ENCODE assay signal across 1 cellular context in the genomic region with DNA sequence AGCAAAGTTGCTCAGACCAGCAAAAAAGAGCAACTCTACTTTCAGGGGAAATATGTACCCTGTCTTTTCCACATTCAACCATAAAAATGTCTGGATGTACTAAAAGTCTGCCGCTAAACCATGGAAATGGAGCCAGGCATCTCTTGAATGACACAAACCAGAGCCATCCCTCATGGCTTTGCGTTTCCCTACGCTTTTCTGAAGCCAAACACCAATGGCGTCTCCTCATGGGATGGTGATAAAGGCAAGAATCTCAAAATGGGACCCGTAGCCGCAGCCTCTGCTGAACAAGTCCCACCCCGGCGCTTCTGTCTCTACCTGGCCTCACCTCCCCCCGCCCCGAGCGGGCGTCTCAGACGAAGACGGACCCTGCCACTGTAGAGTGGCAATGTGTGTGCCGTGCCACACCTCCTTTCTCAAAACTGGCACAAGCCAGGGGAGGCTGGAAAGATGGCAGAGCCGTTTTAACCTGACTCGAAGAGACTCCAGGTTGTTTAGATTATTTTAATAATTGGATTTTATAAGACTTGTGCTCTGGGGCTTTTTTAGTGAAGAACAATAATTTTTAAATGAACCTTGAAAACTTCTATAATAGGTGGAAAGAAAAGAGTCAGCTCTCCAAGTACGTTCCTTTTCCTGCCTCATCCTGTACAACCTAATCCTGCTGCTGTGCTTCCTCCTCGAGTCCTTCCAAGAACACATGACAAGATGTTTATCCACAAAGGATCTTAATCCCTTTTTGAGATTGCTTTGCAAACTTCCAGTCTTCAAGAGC.
TF ChIP-seq lines count a peak whose summit lies in the region.

No MANE protein-coding gene starts in this region.

TF ChIP-seq in GM23338, 12 proteins besides CTCF, POLR2A, EP300 and RAD21 (continued from another document):
- TF ChIP-seq CREB1 (CRISPR knock-in tag; IDR thresholded peaks at IDR 0.05; ENCODE audit: low read depth) (no peak), EZH2 (IDR thresholded peaks at IDR 0.05; ENCODE audit: low read depth, unreplicated experiment) (no peak), JUNB (IDR thresholded peaks at IDR 0.05; ENCODE audit: unreplicated experiment) (no peak), ZNF114 (CRISPR knock-in tag; IDR thresholded peaks at IDR 0.05) (no peak), STAT1 (IDR thresholded peaks at IDR 0.05; ENCODE audit: unreplicated experiment) (no peak), EZH2phosphoT487 (IDR thresholded peaks at IDR 0.05; ENCODE audit: unreplicated experiment) (no peak), ZNF331 (CRISPR knock-in tag; IDR thresholded peaks at IDR 0.05; ENCODE audit: low read depth) (no peak), NANOG (IDR thresholded peaks at IDR 0.05; ENCODE audit: borderline replicate concordance) (no peak)
- TF ChIP-seq, protein P1, sequence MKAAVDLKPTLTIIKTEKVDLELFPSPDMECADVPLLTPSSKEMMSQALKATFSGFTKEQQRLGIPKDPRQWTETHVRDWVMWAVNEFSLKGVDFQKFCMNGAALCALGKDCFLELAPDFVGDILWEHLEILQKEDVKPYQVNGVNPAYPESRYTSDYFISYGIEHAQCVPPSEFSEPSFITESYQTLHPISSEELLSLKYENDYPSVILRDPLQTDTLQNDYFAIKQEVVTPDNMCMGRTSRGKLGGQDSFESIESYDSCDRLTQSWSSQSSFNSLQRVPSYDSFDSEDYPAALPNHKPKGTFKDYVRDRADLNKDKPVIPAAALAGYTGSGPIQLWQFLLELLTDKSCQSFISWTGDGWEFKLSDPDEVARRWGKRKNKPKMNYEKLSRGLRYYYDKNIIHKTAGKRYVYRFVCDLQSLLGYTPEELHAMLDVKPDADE (IDR thresholded peaks at IDR 0.05), result no peak
- TF ChIP-seq, protein P2, sequence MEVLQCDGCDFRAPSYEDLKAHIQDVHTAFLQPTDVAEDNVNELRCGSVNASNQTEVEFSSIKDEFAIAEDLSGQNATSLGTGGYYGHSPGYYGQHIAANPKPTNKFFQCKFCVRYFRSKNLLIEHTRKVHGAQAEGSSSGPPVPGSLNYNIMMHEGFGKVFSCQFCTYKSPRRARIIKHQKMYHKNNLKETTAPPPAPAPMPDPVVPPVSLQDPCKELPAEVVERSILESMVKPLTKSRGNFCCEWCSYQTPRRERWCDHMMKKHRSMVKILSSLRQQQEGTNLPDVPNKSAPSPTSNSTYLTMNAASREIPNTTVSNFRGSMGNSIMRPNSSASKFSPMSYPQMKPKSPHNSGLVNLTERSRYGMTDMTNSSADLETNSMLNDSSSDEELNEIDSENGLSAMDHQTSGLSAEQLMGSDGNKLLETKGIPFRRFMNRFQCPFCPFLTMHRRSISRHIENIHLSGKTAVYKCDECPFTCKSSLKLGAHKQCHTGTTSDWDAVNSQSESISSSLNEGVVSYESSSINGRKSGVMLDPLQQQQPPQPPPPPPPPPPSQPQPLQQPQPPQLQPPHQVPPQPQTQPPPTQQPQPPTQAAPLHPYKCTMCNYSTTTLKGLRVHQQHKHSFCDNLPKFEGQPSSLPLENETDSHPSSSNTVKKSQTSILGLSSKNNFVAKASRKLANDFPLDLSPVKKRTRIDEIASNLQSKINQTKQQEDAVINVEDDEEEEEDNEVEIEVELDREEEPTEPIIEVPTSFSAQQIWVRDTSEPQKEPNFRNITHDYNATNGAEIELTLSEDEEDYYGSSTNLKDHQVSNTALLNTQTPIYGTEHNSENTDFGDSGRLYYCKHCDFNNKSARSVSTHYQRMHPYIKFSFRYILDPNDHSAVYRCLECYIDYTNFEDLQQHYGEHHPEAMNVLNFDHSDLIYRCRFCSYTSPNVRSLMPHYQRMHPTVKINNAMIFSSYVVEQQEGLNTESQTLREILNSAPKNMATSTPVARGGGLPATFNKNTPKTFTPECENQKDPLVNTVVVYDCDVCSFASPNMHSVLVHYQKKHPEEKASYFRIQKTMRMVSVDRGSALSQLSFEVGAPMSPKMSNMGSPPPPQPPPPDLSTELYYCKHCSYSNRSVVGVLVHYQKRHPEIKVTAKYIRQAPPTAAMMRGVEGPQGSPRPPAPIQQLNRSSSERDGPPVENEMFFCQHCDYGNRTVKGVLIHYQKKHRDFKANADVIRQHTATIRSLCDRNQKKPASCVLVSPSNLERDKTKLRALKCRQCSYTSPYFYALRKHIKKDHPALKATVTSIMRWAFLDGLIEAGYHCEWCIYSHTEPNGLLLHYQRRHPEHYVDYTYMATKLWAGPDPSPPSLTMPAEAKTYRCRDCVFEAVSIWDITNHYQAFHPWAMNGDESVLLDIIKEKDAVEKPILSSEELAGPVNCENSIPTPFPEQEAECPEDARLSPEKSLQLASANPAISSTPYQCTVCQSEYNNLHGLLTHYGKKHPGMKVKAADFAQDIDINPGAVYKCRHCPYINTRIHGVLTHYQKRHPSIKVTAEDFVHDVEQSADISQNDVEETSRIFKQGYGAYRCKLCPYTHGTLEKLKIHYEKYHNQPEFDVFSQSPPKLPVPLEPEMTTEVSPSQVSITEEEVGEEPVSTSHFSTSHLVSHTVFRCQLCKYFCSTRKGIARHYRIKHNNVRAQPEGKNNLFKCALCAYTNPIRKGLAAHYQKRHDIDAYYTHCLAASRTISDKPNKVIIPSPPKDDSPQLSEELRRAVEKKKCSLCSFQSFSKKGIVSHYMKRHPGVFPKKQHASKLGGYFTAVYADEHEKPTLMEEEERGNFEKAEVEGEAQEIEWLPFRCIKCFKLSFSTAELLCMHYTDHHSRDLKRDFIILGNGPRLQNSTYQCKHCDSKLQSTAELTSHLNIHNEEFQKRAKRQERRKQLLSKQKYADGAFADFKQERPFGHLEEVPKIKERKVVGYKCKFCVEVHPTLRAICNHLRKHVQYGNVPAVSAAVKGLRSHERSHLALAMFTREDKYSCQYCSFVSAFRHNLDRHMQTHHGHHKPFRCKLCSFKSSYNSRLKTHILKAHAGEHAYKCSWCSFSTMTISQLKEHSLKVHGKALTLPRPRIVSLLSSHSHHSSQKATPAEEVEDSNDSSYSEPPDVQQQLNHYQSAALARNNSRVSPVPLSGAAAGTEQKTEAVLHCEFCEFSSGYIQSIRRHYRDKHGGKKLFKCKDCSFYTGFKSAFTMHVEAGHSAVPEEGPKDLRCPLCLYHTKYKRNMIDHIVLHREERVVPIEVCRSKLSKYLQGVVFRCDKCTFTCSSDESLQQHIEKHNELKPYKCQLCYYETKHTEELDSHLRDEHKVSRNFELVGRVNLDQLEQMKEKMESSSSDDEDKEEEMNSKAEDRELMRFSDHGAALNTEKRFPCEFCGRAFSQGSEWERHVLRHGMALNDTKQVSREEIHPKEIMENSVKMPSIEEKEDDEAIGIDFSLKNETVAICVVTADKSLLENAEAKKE (CRISPR knock-in tag; IDR thresholded peaks at IDR 0.05), result no peak
